ENCODE assay signal across 24 cellular contexts in the genomic region with DNA sequence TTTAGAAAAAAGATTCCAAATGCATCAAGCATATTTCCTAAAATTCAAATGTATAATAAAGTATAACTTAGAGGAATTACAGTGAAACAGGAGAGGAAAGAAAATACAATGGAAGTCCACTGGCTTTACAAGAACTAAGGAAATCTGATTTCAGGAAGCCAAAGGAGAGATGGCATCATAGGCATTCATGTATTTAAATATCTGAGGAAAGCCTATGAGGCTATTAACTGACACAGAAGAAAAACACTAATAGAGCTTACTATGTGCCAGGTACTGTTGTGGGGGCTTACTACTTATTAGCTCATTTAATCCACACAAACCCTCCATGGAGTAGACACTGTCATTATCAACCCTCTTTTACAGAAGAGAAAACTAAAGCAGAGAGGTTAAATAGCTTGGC.
A peak's percentile ranks its signal among the peaks of the same experiment; 100 is the strongest.
DNase-seq lines count a peak whose midpoint lies in the region; ATAC-seq and TF ChIP-seq lines count a peak whose summit lies in the region.
"Had no signal": no experiment of that assay in that cellular context is flagged by ENCODE, and none has a peak within 500 bp of the region (broad histone marks: within the 10 kb centered on the region; RNA-seq: fewer than 3 reads in every experiment).

No MANE protein-coding gene starts in this region.

- H3K4me3 Mint-ChIP-seq in T-helper 1 cell treated with Interleukin-12 subunit alpha and Interleukin-12 subunit beta and Interleukin-4 antibody, amounts not matched to agents 30 μg/mL and 1 μg/mL, for 36 hours: no peak overlapping the region
- H3K4me3 Mint-ChIP-seq in T-cell (no peak overlapping the region), endothelial cell (ENCODE audit: unreplicated experiment) (no peak overlapping the region)
- H3K4me3 Mint-ChIP-seq: activated T-cell treated with anti-CD3 and anti-CD28 coated beads, Interleukin-2, amount 50 U/mL, for 4 hours; B cell; dendritic cell treated with granulocyte-macrophage colony-stimulating factor and Interleukin-4, amounts not matched to agents 40 ng/mL and 50 ng/mL, for 4 days; H9 had no signal

- H3K27ac ChIP-seq in smooth muscle cell (ENCODE audit: low read depth) (peak overlapping the region; percentile 5), colonic mucosa (no peak overlapping the region)
- H3K27ac ChIP-seq: A549, psoas muscle, upper lobe of left lung had no signal

- H3K27me3 ChIP-seq in smooth muscle cell (ENCODE audit: low read depth) (no peaks in the 10 kb centered on the region), HAP-1 (ENCODE audit: low read depth) (no peaks in the 10 kb centered on the region), colonic mucosa (no peaks in the 10 kb centered on the region)
- H3K27me3 ChIP-seq: upper lobe of left lung had no signal

- H3K79me2 ChIP-seq in smooth muscle cell (ENCODE audit: low read depth): peaks cover 79% of the 10 kb centered on the region

- H3K4me1 Mint-ChIP-seq in T-helper 1 cell treated with Interleukin-12 subunit alpha and Interleukin-12 subunit beta and Interleukin-4 antibody, amounts not matched to agents 30 μg/mL and 1 μg/mL, for 36 hours (ENCODE audit: low read depth): peaks cover 36% of the 10 kb centered on the region
- H3K4me1 Mint-ChIP-seq in T-cell: peaks cover 50 to 56% (median 51%) of the 10 kb centered on the region in 3 donors
- H3K4me1 Mint-ChIP-seq in endothelial cell (ENCODE audit: unreplicated experiment): peaks cover 35% of the 10 kb centered on the region

- POLR2A ChIA-PET in T-cell (lab: Charles Lee) (interaction anchor here in 1 of 2 donors (0.7 to 1.0 kb wide), 2 partner anchors 12 to 22 kb away, joined by 3 to 7 read pairs; no protein-coding TSS in a partner anchor), HEK293T (lab: Yijun Ruan, JAX) (no interaction called here)

- no peaks in the 10 kb centered on the region for H3K36me3 Mint-ChIP-seq in T-helper 1 cell treated with Interleukin-12 subunit alpha and Interleukin-12 subunit beta and Interleukin-4 antibody, amounts not matched to agents 30 μg/mL and 1 μg/mL, for 36 hours (ENCODE audit: low read depth)
- H3K36me3 Mint-ChIP-seq in T-cell (peaks cover 3% of the 10 kb centered on the region), endothelial cell (ENCODE audit: low read depth, unreplicated experiment) (no peaks in the 10 kb centered on the region)

- H3K4me2 ChIP-seq in smooth muscle cell: no peak overlapping the region
- H3K4me2 ChIP-seq: A549 had no signal

- H3K9me3 Mint-ChIP-seq in T-helper 1 cell treated with Interleukin-12 subunit alpha and Interleukin-12 subunit beta and Interleukin-4 antibody, amounts not matched to agents 30 μg/mL and 1 μg/mL, for 36 hours: no peaks in the 10 kb centered on the region
- H3K9me3 Mint-ChIP-seq in T-cell (no peaks in the 10 kb centered on the region), endothelial cell (ENCODE audit: unreplicated experiment) (no peaks in the 10 kb centered on the region)
- H3K9me3 Mint-ChIP-seq: dendritic cell treated with granulocyte-macrophage colony-stimulating factor and Interleukin-4, amounts not matched to agents 40 ng/mL and 50 ng/mL, for 4 days; H9 had no signal

- in situ Hi-C loops in HAP-1 (cut with MboI; ENCODE audit: low sequenced_read_pairs): no loop called here

- no peak overlapping the region for H3K9ac ChIP-seq in smooth muscle cell (ENCODE audit: low read depth)
- no peak overlapping the region for H3K9ac ChIP-seq in colonic mucosa (ENCODE audit: low read depth in 2 of 2, low read length in 2 of 2)

- H3K9me3 ChIP-seq in smooth muscle cell (replicated peaks; ENCODE audit: low read depth) (no peaks in the 10 kb centered on the region), HAP-1 (no peaks in the 10 kb centered on the region), colonic mucosa (no peaks in the 10 kb centered on the region)
- H3K9me3 ChIP-seq: A549, Caco-2, psoas muscle, upper lobe of left lung had no signal

- ATAC-seq in T-cell (replicated peaks in 1 of 4): no peak
- ATAC-seq: A549, psoas muscle had no signal

- intact Hi-C loops in colonic mucosa (cut with DNase I): no loop called here

- CTCF ChIA-PET in T-cell (lab: Charles Lee): interaction anchor here in 1 of 2 donors (0.6 kb wide), 1 partner anchor 22 kb away, joined by 3 read pairs; no protein-coding TSS in a partner anchor
- CTCF ChIA-PET in HEK293T (lab: Yijun Ruan, JAX): no interaction called here

- H3K36me3 ChIP-seq in smooth muscle cell (ENCODE audit: low read depth): no peaks in the 10 kb centered on the region
- H3K36me3 ChIP-seq in HAP-1 (replicated peaks): no peaks in the 10 kb centered on the region
- H3K36me3 ChIP-seq in colonic mucosa: no peaks in the 10 kb centered on the region
- H3K36me3 ChIP-seq: upper lobe of left lung had no signal

- H3K27ac Mint-ChIP-seq in T-helper 1 cell treated with Interleukin-12 subunit alpha and Interleukin-12 subunit beta and Interleukin-4 antibody, amounts not matched to agents 30 μg/mL and 1 μg/mL, for 36 hours: peak overlapping the region; percentile 23
- H3K27ac Mint-ChIP-seq in T-cell (peak overlapping the region; percentile 41 to 75), endothelial cell (ENCODE audit: unreplicated experiment) (peak overlapping the region; percentile 36)
- H3K27ac Mint-ChIP-seq: dendritic cell treated with granulocyte-macrophage colony-stimulating factor and Interleukin-4, amounts not matched to agents 40 ng/mL and 50 ng/mL, for 4 days; H9 had no signal

- H4K20me1 ChIP-seq in smooth muscle cell (ENCODE audit: low read depth): peaks cover 76% of the 10 kb centered on the region

- DNase-seq in T-helper 1 cell (no peak), T-cell (no peak), endothelial cell (ENCODE audit: low spot score) (no peak), smooth muscle cell (lab: John Stamatoyannopoulos, UW; ENCODE audit: unreplicated experiment) (no peak), HAP-1 (ENCODE audit: low spot score in 2 of 2) (no peak), HEK293T (ENCODE audit: extremely low spot score) (no peak), colonic mucosa (no peak)
- DNase-seq: activated CD8-positive, alpha-beta memory T cell treated with anti-CD3 and anti-CD28 coated beads for 24 hours; activated naive CD4-positive, alpha-beta T cell treated with Interleukin-2 at 50 U/mL for 16 hours; activated T-cell treated with anti-CD3 and anti-CD28 coated beads, Interleukin-2, amount 50 U/mL, for 4 hours; Caco-2; H9; NCI-H1092; NCI-H1930; NCI-H748 treated with DMSO at 0.1 percent for 48 hours; psoas muscle; stimulated activated CD4-positive, alpha-beta T cell treated with anti-CD3 and anti-CD28 coated beads, Interleukin-1b, Interleukin-23, amount 100 ng/mL, for 48 hours; substantia nigra; upper lobe of left lung had no signal

- H3K4me1 ChIP-seq in smooth muscle cell (ENCODE audit: low read depth) (no peaks in the 10 kb centered on the region), HAP-1 (peaks cover 7% of the 10 kb centered on the region), colonic mucosa (no peaks in the 10 kb centered on the region)
- H3K4me1 ChIP-seq: A549, Caco-2 had no signal

- H3K4me3 ChIP-seq in smooth muscle cell (no peak overlapping the region), HAP-1 (no peak overlapping the region), colonic mucosa (no peak overlapping the region)
- H3K4me3 ChIP-seq: A549, psoas muscle, skin epidermis, upper lobe of left lung had no signal

- peaks cover 5% of the 10 kb centered on the region for H3F3A ChIP-seq in smooth muscle cell (ENCODE audit: low read depth)

- H2AFZ ChIP-seq in smooth muscle cell (ENCODE audit: low read depth): no peak overlapping the region

- TF ChIP-seq CTCF in endothelial cell (IDR thresholded peaks at IDR 0.05; ENCODE audit: unreplicated experiment) (no peak), smooth muscle cell (IDR thresholded peaks at IDR 0.05; ENCODE audit: borderline replicate concordance, insufficient read depth, poor library complexity, severe bottlenecking) (no peak), colonic mucosa (IDR thresholded peaks at IDR 0.05) (no peak)

- no peaks in the 10 kb centered on the region for H3K27me3 Mint-ChIP-seq in T-helper 1 cell treated with Interleukin-12 subunit alpha and Interleukin-12 subunit beta and Interleukin-4 antibody, amounts not matched to agents 30 μg/mL and 1 μg/mL, for 36 hours (ENCODE audit: low read depth)
- H3K27me3 Mint-ChIP-seq in T-cell (no peaks in the 10 kb centered on the region), endothelial cell (ENCODE audit: unreplicated experiment) (no peaks in the 10 kb centered on the region)
- H3K27me3 Mint-ChIP-seq: B cell; dendritic cell treated with granulocyte-macrophage colony-stimulating factor and Interleukin-4, amounts not matched to agents 40 ng/mL and 50 ng/mL, for 4 days had no signal

TF ChIP-seq in HEK293T, 16 proteins besides CTCF, POLR2A, EP300 and RAD21:
- TF ChIP-seq TARDBP (IDR thresholded peaks at IDR 0.05): no peak
- TF ChIP-seq ARNT (IDR thresholded peaks at IDR 0.05): no peak
- no peak for TF ChIP-seq LEF1 (IDR thresholded peaks at IDR 0.05; ENCODE audit: borderline replicate concordance)
- no peak for TF ChIP-seq FOXK2 (IDR thresholded peaks at IDR 0.05)
- no peak for TF ChIP-seq SUZ12 (IDR thresholded peaks at IDR 0.05)
- TF ChIP-seq, protein P1, sequence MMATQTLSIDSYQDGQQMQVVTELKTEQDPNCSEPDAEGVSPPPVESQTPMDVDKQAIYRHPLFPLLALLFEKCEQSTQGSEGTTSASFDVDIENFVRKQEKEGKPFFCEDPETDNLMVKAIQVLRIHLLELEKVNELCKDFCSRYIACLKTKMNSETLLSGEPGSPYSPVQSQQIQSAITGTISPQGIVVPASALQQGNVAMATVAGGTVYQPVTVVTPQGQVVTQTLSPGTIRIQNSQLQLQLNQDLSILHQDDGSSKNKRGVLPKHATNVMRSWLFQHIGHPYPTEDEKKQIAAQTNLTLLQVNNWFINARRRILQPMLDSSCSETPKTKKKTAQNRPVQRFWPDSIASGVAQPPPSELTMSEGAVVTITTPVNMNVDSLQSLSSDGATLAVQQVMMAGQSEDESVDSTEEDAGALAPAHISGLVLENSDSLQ (IDR thresholded peaks at IDR 0.05): no peak
- no peak for TF ChIP-seq FOXA1 (IDR thresholded peaks at IDR 0.05)
- no peak for TF ChIP-seq FOXM1 (IDR thresholded peaks at IDR 0.05; ENCODE audit: borderline replicate concordance)
- no peak for TF ChIP-seq L3MBTL2 (conservative IDR thresholded peaks at IDR 0.05)
- no peak for TF ChIP-seq SP1 (IDR thresholded peaks at IDR 0.05)
- TF ChIP-seq BHLHE40 (IDR thresholded peaks at IDR 0.05; ENCODE audit: borderline replicate concordance): no peak
- TF ChIP-seq NFRKB (IDR thresholded peaks at IDR 0.05): no peak
- no peak for TF ChIP-seq CTBP1 (IDR thresholded peaks at IDR 0.05; ENCODE audit: borderline replicate concordance)
- no peak for TF ChIP-seq HDGF (IDR thresholded peaks at IDR 0.05; ENCODE audit: borderline replicate concordance)
- no peak for TF ChIP-seq ZNF384 (IDR thresholded peaks at IDR 0.05)
- TF ChIP-seq ELF4 (IDR thresholded peaks at IDR 0.05): no peak
